ENCODE assay signal across 20 cellular contexts in the genomic region with DNA sequence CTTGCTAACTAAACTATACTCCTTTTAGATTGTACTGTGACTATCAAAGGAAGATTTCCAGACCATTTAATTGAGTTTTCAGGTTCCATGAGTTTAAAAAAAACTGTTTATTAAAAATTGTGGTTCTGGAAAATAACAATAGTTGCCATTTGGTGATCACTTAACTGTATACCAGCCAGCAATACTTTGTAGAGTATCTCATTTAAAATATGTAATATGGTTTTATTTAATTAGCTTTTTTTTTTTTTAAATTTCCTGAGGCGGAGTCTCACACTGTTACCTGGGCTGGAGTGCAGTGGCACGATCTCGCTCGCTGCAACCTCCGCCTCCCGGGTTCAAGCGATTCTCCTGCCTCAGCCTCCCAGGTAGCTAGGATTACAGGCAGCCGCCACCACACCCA. TPM values are rescaled to one million over a fixed set of nuclear protein-coding genes. Genes with fewer than 3 reads are reported as not detected.
DNase-seq lines count a peak whose midpoint lies in the region; ATAC-seq, FAIRE-seq and TF ChIP-seq lines count a peak whose summit lies in the region.
"Had no signal": no experiment of that assay in that cellular context is flagged by ENCODE, and none has a peak within 500 bp of the region (broad histone marks: within the 10 kb centered on the region; RNA-seq: fewer than 3 reads in every experiment).

No MANE protein-coding gene starts in this region.

- CTCF ChIA-PET in mammary epithelial cell (lab: Charles Lee; ENCODE audit: low non-redundant PET): no interaction called here
- CTCF ChIA-PET in MCF 10A (lab: Yijun Ruan, JAX): interaction anchor here (0.6 to 5.3 kb wide), 18 partner anchors 10 to 342 kb away, joined by 3 to 38 read pairs (median 4); no protein-coding TSS in a partner anchor
- CTCF ChIA-PET in RWPE1 (lab: Yijun Ruan, JAX): interaction anchor here (0.6 to 0.9 kb wide), 2 partner anchors 27 to 318 kb away, joined by 3 to 5 read pairs; no protein-coding TSS in a partner anchor

- POLR2A ChIA-PET in MCF 10A (lab: Yijun Ruan, JAX) (interaction anchor here (0.7 to 3.5 kb wide), 5 partner anchors 10 to 170 kb away, joined by 3 to 17 read pairs (median 6); partner anchors contain the start of genes BAG5, COA8 and EIF5), RWPE1 (lab: Yijun Ruan, JAX; ENCODE audit: low non-redundant PET) (no interaction called here)

- H3K27me3 ChIP-seq in mammary epithelial cell (ENCODE audit: insufficient read depth, low read length) (no peaks in the 10 kb centered on the region), neutrophil (no peaks in the 10 kb centered on the region), upper lobe of left lung (no peaks in the 10 kb centered on the region), dorsolateral prefrontal cortex (no peaks in the 10 kb centered on the region)

- H3K27ac Mint-ChIP-seq in MCF 10A (ENCODE audit: low read depth, unreplicated experiment): no peak overlapping the region
- H3K27ac Mint-ChIP-seq: HFFc6 had no signal

- TF ChIP-seq POLR2A in upper lobe of left lung (IDR thresholded peaks at IDR 0.05): no peak

- no peak overlapping the region for H2AFZ ChIP-seq in mammary epithelial cell (ENCODE audit: low read depth, low read length)

- H3K9me3 ChIP-seq in mammary epithelial cell (replicated peaks; ENCODE audit: insufficient read depth, low read length) (no peaks in the 10 kb centered on the region), neutrophil (no peaks in the 10 kb centered on the region), upper lobe of left lung (no peaks in the 10 kb centered on the region)

- no peak for DNase-seq in mammary epithelial cell
- DNase-seq in MCF 10A (ENCODE audit: unreplicated experiment): no peak
- no peak for DNase-seq in RWPE1 (ENCODE audit: low spot score)
- peak in 1 of 2 donors; percentile 32 for DNase-seq in upper lobe of left lung
- DNase-seq in dorsolateral prefrontal cortex: no peak
- no peak for DNase-seq in D721Med (ENCODE audit: insufficient read length, low spot score)
- DNase-seq in kidney glomerular epithelial cell (lab: John Stamatoyannopoulos, UW): no peak
- DNase-seq: CD4-positive, alpha-beta memory T cell; DMS79 treated with DMSO at 0.1 percent for 48 hours; HFFc6; NCI-H1105; NCI-H1694 treated with DMSO at 0.1 percent for 48 hours; NCI-H2107; NCI-H2227 treated with DMSO at 0.1 percent for 48 hours; NCI-H524; SHP77 treated with DMSO at 0.1 percent for 48 hours had no signal

- H3K27ac ChIP-seq in mammary epithelial cell (ENCODE audit: insufficient read depth, low read depth, low read length): peak overlapping the region; percentile 3
- peak overlapping the region; percentile 45 for H3K27ac ChIP-seq in RWPE1
- H3K27ac ChIP-seq in neutrophil: peak overlapping the region; percentile 35
- peak overlapping the region in 3 of 4 donors; percentile 8 to 69 (median 53) for H3K27ac ChIP-seq in upper lobe of left lung
- H3K27ac ChIP-seq in dorsolateral prefrontal cortex: peak overlapping the region in 2 of 59 donors; percentile 28 to 29
- H3K27ac ChIP-seq: 22Rv1 had no signal

- H3K4me1 ChIP-seq in mammary epithelial cell (ENCODE audit: insufficient read depth, low read length): peaks cover 25% of the 10 kb centered on the region
- peaks cover 72 to 74% of the 10 kb centered on the region in 2 experiments for H3K4me1 ChIP-seq in neutrophil (ENCODE audit: control insufficient read depth in 1 of 2, insufficient read depth in 1 of 2, low read depth in 1 of 2, low read length in 1 of 2)
- peaks cover 66 to 89% (median 83%) of the 10 kb centered on the region in 4 donors for H3K4me1 ChIP-seq in upper lobe of left lung

- intact Hi-C loops in mammary epithelial cell (cut with micrococcal nuclease): loop anchor here (5.0 kb wide), 1 partner anchor 315 kb away; no protein-coding TSS in a partner anchor
- intact Hi-C loops in MCF 10A (cut with micrococcal nuclease): loop anchor here (5.0 kb wide), 1 partner anchor 315 kb away; no protein-coding TSS in a partner anchor
- intact Hi-C loops in dorsolateral prefrontal cortex (cut with DNase I): loop anchor here in 1 of 2 donors (10.0 kb wide), 1 partner anchor 152 kb away; no protein-coding TSS in a partner anchor

- FAIRE-seq in D721Med (lab: Jason Lieb, UNC): no peak
- FAIRE-seq: RCC 7860 had no signal

- H3K4me3 Mint-ChIP-seq in MCF 10A (ENCODE audit: unreplicated experiment): no peak overlapping the region
- H3K4me3 Mint-ChIP-seq: HFFc6 had no signal

- no peak overlapping the region for H3K9ac ChIP-seq in mammary epithelial cell (ENCODE audit: insufficient read depth, low read length)

- TF ChIP-seq CTCF in mammary epithelial cell (conservative IDR thresholded peaks at IDR 0.05 in 1 of 2, IDR thresholded peaks at IDR 0.05 in 1 of 2; ENCODE audit: extremely low read depth in 1 of 2, insufficient read depth in 1 of 2, low read depth in 1 of 2, low read length in 2 of 2) (no peak), MCF 10A (IDR thresholded peaks at IDR 0.05; ENCODE audit: unreplicated experiment) (no peak), RWPE1 (conservative IDR thresholded peaks at IDR 0.05; ENCODE audit: low read depth) (no peak), neutrophil (IDR thresholded peaks at IDR 0.05) (no peak), upper lobe of left lung (IDR thresholded peaks at IDR 0.05) (no peak), dorsolateral prefrontal cortex (IDR thresholded peaks at IDR 0.05 in 54 of 56, conservative IDR thresholded peaks at IDR 0.05 in 2 of 56; ENCODE audit: low read depth in 1 of 56, partially characterized antibody in 56 of 56) (no peak), D721Med (IDR thresholded peaks at IDR 0.05; ENCODE audit: insufficient read depth, missing control alignments) (no peak)

- H3K9me3 Mint-ChIP-seq in MCF 10A (ENCODE audit: unreplicated experiment): no peaks in the 10 kb centered on the region
- H3K9me3 Mint-ChIP-seq: CD4-positive, alpha-beta memory T cell; HFFc6 had no signal

- WGBS in mammary epithelial cell (ENCODE audit: low coverage, missing lambda C conversion rate): 100% methylated on average over 1 of the region's 8 CpGs
- WGBS in upper lobe of left lung, 2 donors: 86 to 98% methylated on average over 8 of the region's 8 CpGs

- BruUV-seq in mammary epithelial cell (replicated peaks; lab: Mats Ljungman, UMichigan) (no TSS peak), MCF 10A (replicated peaks; lab: Mats Ljungman, UMichigan) (no TSS peak)

- dilution Hi-C loops in mammary epithelial cell (cut with HindIII; ENCODE audit: low sequenced_read_pairs): loop anchor here (5.0 kb wide), 1 partner anchor 35 kb away; no protein-coding TSS in a partner anchor

- in situ Hi-C loops in mammary epithelial cell (cut with MboI; ENCODE audit: low sequenced_read_pairs in 2 of 2): no loop called here

- peaks cover 97% of the 10 kb centered on the region for H3K79me2 ChIP-seq in mammary epithelial cell (ENCODE audit: insufficient read depth, low read length)

- peaks cover 42% of the 10 kb centered on the region for H4K20me1 ChIP-seq in mammary epithelial cell (ENCODE audit: insufficient read depth, low read length)

- H3K36me3 Mint-ChIP-seq in MCF 10A (ENCODE audit: insufficient read depth, unreplicated experiment): peaks cover 6% of the 10 kb centered on the region

- H3K4me1 Mint-ChIP-seq in MCF 10A (ENCODE audit: insufficient read depth, unreplicated experiment): peaks cover 32% of the 10 kb centered on the region

- no peaks in the 10 kb centered on the region for H3K36me3 ChIP-seq in mammary epithelial cell (ENCODE audit: insufficient read depth, low read length)
- no peaks in the 10 kb centered on the region for H3K36me3 ChIP-seq in neutrophil
- no peaks in the 10 kb centered on the region for H3K36me3 ChIP-seq in upper lobe of left lung

- ATAC-seq in upper lobe of left lung (ENCODE audit: low FRiP score in 2 of 2): no peak
- ATAC-seq: SK-N-SH treated with all-trans-retinoic acid at 6 μM for 48 hours had no signal

- no peak for TF ChIP-seq EP300 in upper lobe of left lung (IDR thresholded peaks at IDR 0.05)

- no peaks in the 10 kb centered on the region for H3K27me3 Mint-ChIP-seq in MCF 10A (ENCODE audit: insufficient read depth, unreplicated experiment)
- H3K27me3 Mint-ChIP-seq: CD4-positive, alpha-beta memory T cell had no signal

- H3K4me3 ChIP-seq in mammary epithelial cell (replicated peaks in 1 of 3; ENCODE audit: insufficient read depth in 1 of 3, low read depth in 2 of 3, low read length in 3 of 3) (no peak overlapping the region), neutrophil (ENCODE audit: low read depth in 1 of 2, low read length in 1 of 2) (no peak overlapping the region), upper lobe of left lung (no peak overlapping the region), dorsolateral prefrontal cortex (no peak overlapping the region)

- peak overlapping the region; percentile 18 for H3K4me2 ChIP-seq in mammary epithelial cell (ENCODE audit: insufficient read depth, low read depth, low read length)

RNA-seq across cellular contexts. Expression of gene MARK3, which starts 7.4 kb away (rescaled TPM):
- total RNA-seq in mammary epithelial cell (100 to 1,000 TPM in 1 of 2 donors, 10 to 100 TPM in 1; 85.7 to 175 TPM), MCF 10A (2022) (102 and 130 TPM in 2 replicates), upper lobe of left lung (100 to 1,000 TPM in 5 of 6 donors, 10 to 100 TPM in 1; 84.5 to 190 (median 132) TPM), dorsolateral prefrontal cortex (100 to 1,000 TPM; 106 to 189 (median 135) TPM)
- 87.2 TPM for polyA plus RNA-seq in mammary epithelial cell
- 171 TPM for polyA minus RNA-seq in mammary epithelial cell

RNA-seq across cellular contexts. Expression of gene EIF5, which starts 58.5 kb away (rescaled TPM):
- 100 to 1,000 TPM; 142 to 333 TPM for total RNA-seq in mammary epithelial cell
- 337 TPM for polyA plus RNA-seq in mammary epithelial cell
- polyA minus RNA-seq in mammary epithelial cell: 310 TPM
- 149 and 327 TPM in 2 replicates for total RNA-seq in MCF 10A (2022)
- 100 to 1,000 TPM; 103 to 265 (median 176) TPM for total RNA-seq in upper lobe of left lung
- 100 to 1,000 TPM; 176 to 436 (median 299) TPM for total RNA-seq in dorsolateral prefrontal cortex
